ENCODE assay signal across 17 cellular contexts in the genomic region with DNA sequence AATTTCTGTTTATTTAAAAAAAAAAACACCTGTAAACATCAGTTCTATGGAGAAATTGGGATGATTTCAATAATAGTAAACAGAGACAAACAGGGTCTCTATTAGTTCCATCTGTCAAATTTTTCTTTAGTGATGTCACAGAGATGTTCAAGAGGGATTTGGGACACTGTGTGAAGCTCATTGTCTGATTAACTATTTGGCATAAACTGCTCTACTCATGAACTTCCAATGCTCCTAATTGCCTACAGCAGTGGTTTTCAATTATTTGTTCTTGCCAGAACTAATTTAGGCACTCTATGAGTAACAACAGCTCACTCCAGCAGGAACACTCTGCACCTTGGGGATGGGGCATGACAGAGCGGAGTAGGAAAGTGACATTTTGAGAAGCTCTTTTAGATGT.
DNase-seq lines count a peak whose midpoint lies in the region; ATAC-seq and TF ChIP-seq lines count a peak whose summit lies in the region.
"Had no signal": no experiment of that assay in that cellular context is flagged by ENCODE, and none has a peak within 500 bp of the region (broad histone marks: within the 10 kb centered on the region; RNA-seq: fewer than 3 reads in every experiment).

No MANE protein-coding gene starts in this region.

- TF ChIP-seq CTCF in foreskin fibroblast (IDR thresholded peaks at IDR 0.05; ENCODE audit: low read depth, low read length), result no peak

- peak; percentile 9 for DNase-seq in AG08395 (ENCODE audit: low spot score)
- DNase-seq in Ammon's horn (ENCODE audit: low spot score), result peak; percentile 8
- DNase-seq in NCI-H69 (lab: John Stamatoyannopoulos, UW), result peak; percentile 61
- peak; percentile 19 to 44 for DNase-seq in foreskin fibroblast
- DNase-seq in HUDEP-2 (lab: John Stamatoyannopoulos, UW; ENCODE audit: unreplicated experiment in 76 of 76), result no peak
- DNase-seq in middle frontal gyrus (ENCODE audit: extremely low spot score, low spot score), result no peak
- DNase-seq: CD4-positive, alpha-beta memory T cell; NCI-H1436; NCI-H2029; NCI-H226; NCI-H524 treated with DMSO at 0.1 percent for 48 hours; PC-3; Right ventricle myocardium superior had no signal

- no peak for ATAC-seq in GM21717 (IDR thresholded peaks at IDR 0.05; ENCODE audit: unreplicated experiment)
- ATAC-seq: A549, HCT116, PC-3 had no signal

- no peak overlapping the region for H3K4me3 ChIP-seq in foreskin fibroblast (ENCODE audit: low read depth in 1 of 2, low read length in 2 of 2)
- H3K4me3 ChIP-seq: A549; BLaER1 treated with 17β-estradiol and CSF1 and Interleukin-3, amounts not matched to agents 10 nM and 100 nM had no signal

Comparison
In these comparisons a context has a peak if more than half of its experiments do, and no peak if none do; other contexts are left out.
1. DNase-seq: peak in AG08395 (single experiment), Ammon's horn (single experiment), NCI-H69 (single experiment) and foreskin fibroblast (2 of 2); none in HUDEP-2 (0 of 76) and middle frontal gyrus (single experiment).